ENCODE assay signal across 11 cellular contexts in the genomic region with DNA sequence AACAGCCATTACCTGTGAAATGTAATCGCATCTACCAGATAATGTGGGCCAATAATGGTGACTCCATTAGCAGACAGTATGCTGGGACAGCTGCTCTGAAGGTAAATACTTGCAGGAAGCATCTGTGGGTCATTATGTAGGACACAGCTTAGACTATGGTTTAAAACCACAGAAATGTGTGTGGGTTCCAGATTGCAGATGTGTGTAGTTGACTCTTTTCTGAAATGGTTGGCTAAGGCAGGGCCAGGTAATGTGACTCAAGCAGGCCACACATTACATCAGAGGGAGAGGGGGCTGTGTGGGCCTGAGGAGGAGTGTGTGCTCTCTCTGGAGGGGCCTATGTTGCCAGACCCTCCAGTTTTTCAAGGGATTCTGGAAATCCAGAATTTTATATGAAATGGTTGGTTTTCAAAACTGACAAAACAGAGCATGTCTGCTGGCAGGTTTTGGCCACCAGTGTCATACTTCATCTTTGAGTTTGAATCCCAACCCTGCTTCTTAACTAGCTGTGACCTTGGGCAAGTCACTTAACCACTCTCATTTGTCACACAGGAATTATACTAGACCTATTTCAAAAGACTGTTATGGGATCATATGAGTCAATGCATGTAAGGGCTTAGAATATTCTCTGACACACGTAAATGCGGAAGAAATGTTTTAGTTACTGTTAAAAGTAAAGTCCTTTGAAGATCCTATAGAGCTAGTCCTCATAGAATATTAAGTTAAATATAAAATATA.
A peak's percentile ranks its signal among the peaks of the same experiment; 100 is the strongest.
DNase-seq lines count a peak whose midpoint lies in the region; ATAC-seq, FAIRE-seq and TF ChIP-seq lines count a peak whose summit lies in the region.
"Had no signal": no experiment of that assay in that cellular context is flagged by ENCODE, and none has a peak within 500 bp of the region (broad histone marks: within the 10 kb centered on the region; RNA-seq: fewer than 3 reads in every experiment).

No MANE protein-coding gene starts in this region.

- ATAC-seq in GM19035 (IDR thresholded peaks at IDR 0.05; ENCODE audit: unreplicated experiment) (peak; percentile 64), GM18867 (IDR thresholded peaks at IDR 0.05; ENCODE audit: unreplicated experiment) (no peak), HG03280 (IDR thresholded peaks at IDR 0.05; ENCODE audit: unreplicated experiment) (no peak), HepG2 (no peak)

- WGBS in HepG2 (ENCODE audit: low lambda C conversion rate), result 98% methylated on average over 3 of the region's 3 CpGs

- CTCF ChIA-PET in HepG2 (lab: Yijun Ruan, JAX; ENCODE audit: low intra/inter-chr PET ratio, low total read pairs), result no interaction called here

- BruUV-seq in HepG2 (replicated peaks; lab: Mats Ljungman, UMichigan), result no TSS peak

- H3K27me3 Mint-ChIP-seq in neural progenitor cell (ENCODE audit: insufficient read depth, low read depth), result no peaks in the 10 kb centered on the region

- intact Hi-C loops in HepG2 (cut with micrococcal nuclease; ENCODE audit: unreplicated experiment), result no loop called here

- TF ChIP-seq POLR2A in HepG2 (IDR thresholded peaks at IDR 0.05; ENCODE audit: insufficient read depth in 1 of 2, low read depth in 2 of 2, low read length in 2 of 2), result no peak

- H3K9me3 Mint-ChIP-seq in neural progenitor cell, result no peaks in the 10 kb centered on the region

- no peak overlapping the region for H3K27ac Mint-ChIP-seq in neural progenitor cell

- H3K9me3 ChIP-seq in MM.1S (replicated peaks; ENCODE audit: insufficient read depth, low read length) (no peaks in the 10 kb centered on the region), neural progenitor cell (ENCODE audit: low read depth) (no peaks in the 10 kb centered on the region), HepG2 (ENCODE audit: low read length) (no peaks in the 10 kb centered on the region)

- peak; percentile 65 for DNase-seq in AG20443 (ENCODE audit: low spot score)
- peak; percentile 85 for DNase-seq in MM.1S
- peak; percentile 49 for DNase-seq in dermis blood vessel endothelial cell
- no peak for DNase-seq in neural progenitor cell (ENCODE audit: low spot score)
- no peak for DNase-seq in HepG2 (ENCODE audit: low spot score)
- DNase-seq: KG1; stimulated activated naive CD4-positive, alpha-beta T cell treated with Interleukin-2 at 50 U/mL for 16 hours had no signal

- peaks cover 19% of the 10 kb centered on the region for H3K4me1 ChIP-seq in MM.1S (ENCODE audit: low read length)
- no peaks in the 10 kb centered on the region for H3K4me1 ChIP-seq in neural progenitor cell
- no peaks in the 10 kb centered on the region for H3K4me1 ChIP-seq in HepG2 (ENCODE audit: insufficient read depth, low read length)

- TF ChIP-seq EP300 in HepG2 (IDR thresholded peaks at IDR 0.05; ENCODE audit: low read depth in 2 of 2, low read length in 2 of 2) (no peak), HepG2 (CRISPR knock-in tag; IDR thresholded peaks at IDR 0.05; ENCODE audit: borderline replicate concordance) (no peak)

- H3K27me3 ChIP-seq in MM.1S (replicated peaks; ENCODE audit: insufficient read depth, low read length) (no peaks in the 10 kb centered on the region), neural progenitor cell (no peaks in the 10 kb centered on the region), HepG2 (ENCODE audit: control insufficient read depth in 1 of 2, insufficient read depth in 2 of 2, low read length in 2 of 2) (no peaks in the 10 kb centered on the region)

- H2AFZ ChIP-seq in MM.1S (ENCODE audit: low read length) (no peak overlapping the region), neural progenitor cell (replicated peaks) (no peak overlapping the region), HepG2 (ENCODE audit: low read length) (no peak overlapping the region)

- H4K20me1 ChIP-seq in MM.1S (ENCODE audit: insufficient read depth, low read length) (no peaks in the 10 kb centered on the region), neural progenitor cell (ENCODE audit: low read depth) (no peaks in the 10 kb centered on the region), HepG2 (ENCODE audit: insufficient read depth, low read length) (no peaks in the 10 kb centered on the region)

- H3F3A ChIP-seq in MM.1S (ENCODE audit: insufficient read depth, low read length) (peaks cover 10% of the 10 kb centered on the region), neural progenitor cell (ENCODE audit: low read depth) (no peaks in the 10 kb centered on the region)

- no peak overlapping the region for H3K4me3 Mint-ChIP-seq in neural progenitor cell

- TF ChIP-seq RAD21 in HepG2 (CRISPR knock-in tag; IDR thresholded peaks at IDR 0.05), result no peak

- H3K4me1 Mint-ChIP-seq in neural progenitor cell, result peaks cover 7% of the 10 kb centered on the region

- peaks cover 7% of the 10 kb centered on the region for H3K36me3 Mint-ChIP-seq in neural progenitor cell

- H3K4me2 ChIP-seq in MM.1S (ENCODE audit: low read depth, low read length), result peak overlapping the region; percentile 3; the same call in 1 of the 2 replicates
- H3K4me2 ChIP-seq in neural progenitor cell, result no peak overlapping the region
- H3K4me2 ChIP-seq in HepG2 (ENCODE audit: low read depth, low read length), result no peak overlapping the region

- FAIRE-seq in HepG2 (lab: Jason Lieb, UNC), result no peak
- FAIRE-seq: TTC549 had no signal

- H3K27ac ChIP-seq in MM.1S (ENCODE audit: low read length) (peak overlapping the region; percentile 49; the same call in 1 of the 2 replicates), neural progenitor cell (no peak overlapping the region), HepG2 (ENCODE audit: extremely low read length, insufficient read depth, low read length) (no peak overlapping the region)

- no peaks in the 10 kb centered on the region for H3K9me2 ChIP-seq in MM.1S (replicated peaks; ENCODE audit: insufficient read depth, low read length)

- TF ChIP-seq CTCF in MM.1S (IDR thresholded peaks at IDR 0.05; ENCODE audit: low read length) (no peak), neural progenitor cell (IDR thresholded peaks at IDR 0.05) (no peak), HepG2 (CRISPR knock-in tag; IDR thresholded peaks at IDR 0.05) (no peak)

- POLR2A ChIA-PET in HepG2 (lab: Yijun Ruan, JAX), result no interaction called here

- in situ Hi-C loops in HepG2 (cut with HindIII; ENCODE audit: extremely low pct_ligation_motif_present, low pct_unique_long_range_greater_than_20kb), result no loop called here

- H3K36me3 ChIP-seq in MM.1S (replicated peaks; ENCODE audit: insufficient read depth, low read length), result no peaks in the 10 kb centered on the region; the same call in 1 of the 2 replicates
- no peaks in the 10 kb centered on the region for H3K36me3 ChIP-seq in neural progenitor cell
- peaks cover 4 to 31% of the 10 kb centered on the region in 2 experiments; a peak in 4 of 5 replicates for H3K36me3 ChIP-seq in HepG2 (replicated peaks in 1 of 2; ENCODE audit: control insufficient read depth in 1 of 2, insufficient read depth in 2 of 2, low read length in 2 of 2)

- no peak overlapping the region for H3K9ac ChIP-seq in MM.1S (ENCODE audit: low read length)
- H3K9ac ChIP-seq in neural progenitor cell, result no peak overlapping the region
- H3K9ac ChIP-seq in HepG2 (ENCODE audit: insufficient read depth, low read depth, low read length), result no peak overlapping the region

- H3K4me3 ChIP-seq in MM.1S (ENCODE audit: low read length) (no peak overlapping the region), neural progenitor cell (no peak overlapping the region), HepG2 (replicated peaks in 1 of 3; ENCODE audit: insufficient read depth in 1 of 3, low read depth in 2 of 3, low read length in 3 of 3) (no peak overlapping the region)

- no peaks in the 10 kb centered on the region for H3K79me2 ChIP-seq in MM.1S (ENCODE audit: low read length)
- H3K79me2 ChIP-seq in neural progenitor cell (ENCODE audit: low read depth), result no peaks in the 10 kb centered on the region
- no peaks in the 10 kb centered on the region for H3K79me2 ChIP-seq in HepG2 (ENCODE audit: insufficient read depth, low read length)

TF ChIP-seq in HepG2, 621 proteins besides CTCF, POLR2A, EP300 and RAD21 (continues in another document):
- TF ChIP-seq ZNF556 (CRISPR knock-in tag; IDR thresholded peaks at IDR 0.05; ENCODE audit: borderline replicate concordance), result no peak

Comparison
In these comparisons a context has a peak if more than half of its experiments do, and no peak if none do; other contexts are left out.
1. DNase-seq: peak in AG20443 (single experiment), MM.1S (single experiment) and dermis blood vessel endothelial cell (single experiment); none in neural progenitor cell (single experiment) and HepG2 (single experiment).